ENCODE assay signal across 17 cellular contexts in the genomic region with DNA sequence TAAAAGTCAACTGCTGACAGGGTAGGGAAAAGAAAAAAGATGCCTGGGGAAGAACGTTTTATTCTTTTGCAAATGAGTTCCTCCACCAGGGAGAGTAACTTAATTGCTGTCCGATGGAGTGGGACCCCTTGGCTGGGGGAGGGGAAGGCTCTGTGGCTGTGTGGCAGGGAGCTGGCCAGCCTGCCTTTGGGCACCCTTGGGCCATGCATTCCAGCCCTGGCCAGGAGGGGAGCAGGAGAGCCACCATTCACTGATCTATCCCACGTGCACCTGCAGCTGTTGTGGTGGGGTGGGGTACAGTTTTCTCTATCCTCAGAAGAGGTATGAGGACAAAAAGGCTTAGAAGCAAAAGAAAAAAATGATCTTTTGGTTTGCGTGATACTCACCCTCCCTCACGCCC.
DNase-seq lines count a peak whose midpoint lies in the region; ATAC-seq and TF ChIP-seq lines count a peak whose summit lies in the region.
"Had no signal": no experiment of that assay in that cellular context is flagged by ENCODE, and none has a peak within 500 bp of the region (broad histone marks: within the 10 kb centered on the region; RNA-seq: fewer than 3 reads in every experiment).

No MANE protein-coding gene starts in this region.

- peaks cover 6% of the 10 kb centered on the region; the same call in 1 of the 3 replicates for H3K36me3 Mint-ChIP-seq in GM23338 (ENCODE audit: low read depth)
- H3K36me3 Mint-ChIP-seq: activated naive CD8-positive, alpha-beta T cell treated with anti-CD3 and anti-CD28 coated beads, Interleukin-2, amount 10 ng/mL, durations not matched to agents 7 days and 5 days had no signal

- peaks cover 23% of the 10 kb centered on the region for H3K4me1 ChIP-seq in GM23338 (ENCODE audit: insufficient read depth)
- peaks cover 5 to 20% of the 10 kb centered on the region in 2 donors for H3K4me1 ChIP-seq in thoracic aorta (ENCODE audit: control insufficient read depth in 1 of 2, low read depth in 2 of 2)
- H3K4me1 ChIP-seq: gastrocnemius medialis had no signal

- H3K4me2 ChIP-seq in GM23338: 0 out of 2 replicates have a peak overlapping the region, but pooled peaks have one; percentile 9

- DNase-seq in GM23338 (ENCODE audit: low spot score) (peak; percentile 83), M059J (ENCODE audit: low read depth) (peak; percentile 18), fibroblast of the aortic adventitia (ENCODE audit: low read depth) (no peak), thoracic aorta (ENCODE audit: low spot score) (no peak), amniotic stem cell (lab: John Stamatoyannopoulos, UW) (no peak)
- no peak for DNase-seq in activated CD4-positive, alpha-beta T cell treated with anti-CD3 and anti-CD28 coated beads, Interleukin-2, amount 50 U/mL, for 48 hours
- DNase-seq: activated CD4-positive, alpha-beta T cell treated with anti-CD3 and anti-CD28 coated beads, Interleukin-2, amount 50 U/mL, for 1 hour; activated naive CD8-positive, alpha-beta T cell treated with anti-CD3 and anti-CD28 coated beads, Interleukin-2, amount 10 ng/mL, durations not matched to agents 7 days and 5 days; activated T-cell treated with anti-CD3 and anti-CD28 coated beads, Interleukin-2, amount 50 U/mL, for 48 hours; gastrocnemius medialis; NCI-H1048; NCI-H2107; SHP77 treated with DMSO at 0.1 percent for 48 hours; stomach had no signal

- H3K79me2 ChIP-seq in GM23338 (replicated peaks; ENCODE audit: insufficient read depth): no peaks in the 10 kb centered on the region

- H3K27ac ChIP-seq in GM23338 (ENCODE audit: low read depth) (no peak overlapping the region), thoracic aorta (peak overlapping the region in 1 of 2 donors; percentile 48)
- H3K27ac ChIP-seq: gastrocnemius medialis, stomach had no signal

- H3K4me3 Mint-ChIP-seq in GM23338: no peak overlapping the region
- H3K4me3 Mint-ChIP-seq: activated naive CD8-positive, alpha-beta T cell treated with anti-CD3 and anti-CD28 coated beads, Interleukin-2, amount 10 ng/mL, durations not matched to agents 7 days and 5 days; central memory CD8-positive, alpha-beta T cell; T-helper 2 cell treated with Interferon-gamma antibody and Interleukin-4, amounts not matched to agents 5 μg/mL and 100 μg/mL, for 36 hours had no signal

- H3K36me3 ChIP-seq in GM23338 (ENCODE audit: insufficient read depth): no peaks in the 10 kb centered on the region
- H3K36me3 ChIP-seq in thoracic aorta: no peaks in the 10 kb centered on the region
- H3K36me3 ChIP-seq: gastrocnemius medialis, stomach had no signal

- peak; percentile 98 for ATAC-seq in GM23338
- no peak for ATAC-seq in thoracic aorta (ENCODE audit: insufficient number of reproducible peaks, low FRiP score, low read depth)
- no peak for ATAC-seq in GM21576 (IDR thresholded peaks at IDR 0.05; ENCODE audit: unreplicated experiment)
- ATAC-seq: gastrocnemius medialis had no signal

- H3F3A ChIP-seq in GM23338 (replicated peaks; ENCODE audit: low read depth): no peaks in the 10 kb centered on the region

- H3K27me3 ChIP-seq in GM23338 (ENCODE audit: insufficient read depth) (no peaks in the 10 kb centered on the region), thoracic aorta (replicated peaks; ENCODE audit: insufficient read depth) (no peaks in the 10 kb centered on the region)
- H3K27me3 ChIP-seq: gastrocnemius medialis, stomach had no signal

- H3K9me2 ChIP-seq in GM23338 (ENCODE audit: insufficient read depth): peaks cover 6% of the 10 kb centered on the region

- TF ChIP-seq CTCF in GM23338 (conservative IDR thresholded peaks at IDR 0.05; ENCODE audit: low read depth in 2 of 2) (peak; percentile 55 to 62), fibroblast of the aortic adventitia (IDR thresholded peaks at IDR 0.05; ENCODE audit: insufficient read depth, low read length) (peak; percentile 4), thoracic aorta (IDR thresholded peaks at IDR 0.05) (no peak)

- H3K27me3 Mint-ChIP-seq in GM23338 (ENCODE audit: insufficient read depth, low read depth, poor library complexity): peaks cover 3% of the 10 kb centered on the region
- H3K27me3 Mint-ChIP-seq: activated naive CD8-positive, alpha-beta T cell treated with anti-CD3 and anti-CD28 coated beads, Interleukin-2, amount 10 ng/mL, durations not matched to agents 7 days and 5 days; central memory CD8-positive, alpha-beta T cell had no signal

- no peaks in the 10 kb centered on the region for H3K9me3 ChIP-seq in thoracic aorta
- H3K9me3 ChIP-seq: gastrocnemius medialis, stomach had no signal

- H3K9me3 Mint-ChIP-seq in GM23338: no peaks in the 10 kb centered on the region; the same call in 2 of the 3 replicates
- H3K9me3 Mint-ChIP-seq: activated naive CD8-positive, alpha-beta T cell treated with anti-CD3 and anti-CD28 coated beads, Interleukin-2, amount 10 ng/mL, durations not matched to agents 7 days and 5 days; central memory CD8-positive, alpha-beta T cell; T-helper 2 cell treated with Interferon-gamma antibody and Interleukin-4, amounts not matched to agents 5 μg/mL and 100 μg/mL, for 36 hours had no signal

- peak overlapping the region; percentile 40; the same call in 1 of the 2 replicates for H2AFZ ChIP-seq in GM23338

- H3K4me3 ChIP-seq in GM23338 (no peak overlapping the region), fibroblast of the aortic adventitia (ENCODE audit: low read depth, low read length) (no peak overlapping the region), thoracic aorta (peak overlapping the region; percentile 44)
- H3K4me3 ChIP-seq: gastrocnemius medialis, stomach had no signal

- H3K4me1 Mint-ChIP-seq in GM23338: peaks cover 34% of the 10 kb centered on the region
- H3K4me1 Mint-ChIP-seq: activated naive CD8-positive, alpha-beta T cell treated with anti-CD3 and anti-CD28 coated beads, Interleukin-2, amount 10 ng/mL, durations not matched to agents 7 days and 5 days; central memory CD8-positive, alpha-beta T cell had no signal

- no peaks in the 10 kb centered on the region for H4K20me1 ChIP-seq in GM23338 (replicated peaks; ENCODE audit: insufficient read depth)

- peak overlapping the region; percentile 38 for H3K27ac Mint-ChIP-seq in GM23338
- H3K27ac Mint-ChIP-seq: activated naive CD8-positive, alpha-beta T cell treated with anti-CD3 and anti-CD28 coated beads, Interleukin-2, amount 10 ng/mL, durations not matched to agents 7 days and 5 days; T-helper 2 cell treated with Interferon-gamma antibody and Interleukin-4, amounts not matched to agents 5 μg/mL and 100 μg/mL, for 36 hours had no signal

TF ChIP-seq in GM23338, 12 proteins besides CTCF, POLR2A, EP300 and RAD21 (continues in another document):
- no peak for TF ChIP-seq EZH2 (IDR thresholded peaks at IDR 0.05; ENCODE audit: low read depth, unreplicated experiment)
- TF ChIP-seq, protein P1, sequence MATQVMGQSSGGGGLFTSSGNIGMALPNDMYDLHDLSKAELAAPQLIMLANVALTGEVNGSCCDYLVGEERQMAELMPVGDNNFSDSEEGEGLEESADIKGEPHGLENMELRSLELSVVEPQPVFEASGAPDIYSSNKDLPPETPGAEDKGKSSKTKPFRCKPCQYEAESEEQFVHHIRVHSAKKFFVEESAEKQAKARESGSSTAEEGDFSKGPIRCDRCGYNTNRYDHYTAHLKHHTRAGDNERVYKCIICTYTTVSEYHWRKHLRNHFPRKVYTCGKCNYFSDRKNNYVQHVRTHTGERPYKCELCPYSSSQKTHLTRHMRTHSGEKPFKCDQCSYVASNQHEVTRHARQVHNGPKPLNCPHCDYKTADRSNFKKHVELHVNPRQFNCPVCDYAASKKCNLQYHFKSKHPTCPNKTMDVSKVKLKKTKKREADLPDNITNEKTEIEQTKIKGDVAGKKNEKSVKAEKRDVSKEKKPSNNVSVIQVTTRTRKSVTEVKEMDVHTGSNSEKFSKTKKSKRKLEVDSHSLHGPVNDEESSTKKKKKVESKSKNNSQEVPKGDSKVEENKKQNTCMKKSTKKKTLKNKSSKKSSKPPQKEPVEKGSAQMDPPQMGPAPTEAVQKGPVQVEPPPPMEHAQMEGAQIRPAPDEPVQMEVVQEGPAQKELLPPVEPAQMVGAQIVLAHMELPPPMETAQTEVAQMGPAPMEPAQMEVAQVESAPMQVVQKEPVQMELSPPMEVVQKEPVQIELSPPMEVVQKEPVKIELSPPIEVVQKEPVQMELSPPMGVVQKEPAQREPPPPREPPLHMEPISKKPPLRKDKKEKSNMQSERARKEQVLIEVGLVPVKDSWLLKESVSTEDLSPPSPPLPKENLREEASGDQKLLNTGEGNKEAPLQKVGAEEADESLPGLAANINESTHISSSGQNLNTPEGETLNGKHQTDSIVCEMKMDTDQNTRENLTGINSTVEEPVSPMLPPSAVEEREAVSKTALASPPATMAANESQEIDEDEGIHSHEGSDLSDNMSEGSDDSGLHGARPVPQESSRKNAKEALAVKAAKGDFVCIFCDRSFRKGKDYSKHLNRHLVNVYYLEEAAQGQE (IDR thresholded peaks at IDR 0.05; ENCODE audit: unreplicated experiment): peak; percentile 32
- TF ChIP-seq JUNB (IDR thresholded peaks at IDR 0.05; ENCODE audit: unreplicated experiment): no peak
- TF ChIP-seq ZNF331 (CRISPR knock-in tag; IDR thresholded peaks at IDR 0.05; ENCODE audit: low read depth): no peak
- TF ChIP-seq ZNF114 (CRISPR knock-in tag; IDR thresholded peaks at IDR 0.05): no peak

Comparison
In these comparisons a context has a peak if more than half of its experiments do, and no peak if none do; other contexts are left out.
1. DNase-seq: peak in GM23338 (single experiment) and M059J (single experiment); none in fibroblast of the aortic adventitia (single experiment), thoracic aorta (single experiment), activated CD4-positive, alpha-beta T cell treated with anti-CD3 and anti-CD28 coated beads, Interleukin-2, amount 50 U/mL, for 48 hours (0 of 2) and amniotic stem cell (single experiment).